ENCODE assay signal across 18 cellular contexts in the genomic region with DNA sequence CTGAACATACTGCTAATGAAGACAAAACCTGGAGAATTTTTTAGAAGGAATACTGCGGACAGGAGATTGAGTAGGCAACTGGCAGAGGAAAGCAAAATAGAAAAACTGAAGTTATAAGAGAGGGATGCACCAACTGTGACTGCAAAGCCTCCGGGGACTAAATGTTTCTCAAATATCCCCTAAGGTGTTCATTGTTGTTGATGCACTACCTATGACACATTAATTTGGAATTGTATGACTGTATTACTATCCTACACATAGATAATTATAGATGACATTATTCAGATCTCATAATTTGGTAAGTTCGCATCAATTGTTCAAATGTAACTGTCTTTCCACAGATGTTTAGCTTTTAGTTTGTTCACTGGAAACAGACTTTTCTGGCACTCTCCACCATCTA.
DNase-seq lines count a peak whose midpoint lies in the region; ATAC-seq and TF ChIP-seq lines count a peak whose summit lies in the region.
"Had no signal": no experiment of that assay in that cellular context is flagged by ENCODE, and none has a peak within 500 bp of the region (broad histone marks: within the 10 kb centered on the region; RNA-seq: fewer than 3 reads in every experiment).

No MANE protein-coding gene starts in this region.

- H3K23me2 ChIP-seq in H9 (ENCODE audit: insufficient read length, low read depth, low read length, poor library complexity, severe bottlenecking): no peaks in the 10 kb centered on the region

- H3K79me1 ChIP-seq in H9 (ENCODE audit: insufficient read depth, low read depth, low read length, poor library complexity, severe bottlenecking): no peaks in the 10 kb centered on the region

- H3K4me3 ChIP-seq in OCI-LY3 (ENCODE audit: low read length): no peak overlapping the region
- H3K4me3 ChIP-seq in RWPE2 (ENCODE audit: severe bottlenecking): no peak overlapping the region
- no peak overlapping the region for H3K4me3 ChIP-seq in epithelial cell of esophagus (ENCODE audit: low read length)
- H3K4me3 ChIP-seq in right lobe of liver: no peak overlapping the region
- H3K4me3 ChIP-seq: BLaER1, GM23248 had no signal

- no peak overlapping the region for H4K91ac ChIP-seq in H9 (ENCODE audit: insufficient read length, low read depth, low read length)

- no peak overlapping the region for H3K4ac ChIP-seq in H9 (ENCODE audit: low read depth, low read length)

- no peaks in the 10 kb centered on the region for H3K79me2 ChIP-seq in H9 (ENCODE audit: insufficient read depth, low read length)
- no peaks in the 10 kb centered on the region for H3K79me2 ChIP-seq in OCI-LY3 (ENCODE audit: low read length)

- H3K4me2 ChIP-seq in H9 (ENCODE audit: insufficient read depth, insufficient read length, low read length) (no peak overlapping the region), OCI-LY3 (ENCODE audit: low read length) (no peak overlapping the region)
- H3K4me2 ChIP-seq: BLaER1 had no signal

- no peak overlapping the region for H3T11ph ChIP-seq in H9 (ENCODE audit: low read length)

- no peak overlapping the region for H3K18ac ChIP-seq in H9 (ENCODE audit: insufficient read length, low read depth, low read length)

- H3K27me3 Mint-ChIP-seq in H9 (ENCODE audit: low read depth): no peaks in the 10 kb centered on the region
- H3K27me3 Mint-ChIP-seq: CD4-positive, alpha-beta memory T cell had no signal

- ATAC-seq in RWPE2 (ENCODE audit: low read depth) (peak; percentile 54; the same call in 2 of the 3 replicates), GM18520 (IDR thresholded peaks at IDR 0.05; ENCODE audit: unreplicated experiment) (no peak), right lobe of liver (no peak)
- ATAC-seq: HCT116 had no signal

- H3K4me3 Mint-ChIP-seq in H9: no peak overlapping the region
- H3K4me3 Mint-ChIP-seq: CD14-positive monocyte; CD4-positive, alpha-beta memory T cell; HFFc6 had no signal

- H3K9me3 ChIP-seq in H9 (ENCODE audit: control insufficient read depth, low read depth, low read length): no peaks in the 10 kb centered on the region
- no peaks in the 10 kb centered on the region for H3K9me3 ChIP-seq in OCI-LY3 (ENCODE audit: insufficient read depth, low read length)
- no peaks in the 10 kb centered on the region for H3K9me3 ChIP-seq in RWPE2 (ENCODE audit: severe bottlenecking)
- no peaks in the 10 kb centered on the region for H3K9me3 ChIP-seq in right lobe of liver
- H3K9me3 ChIP-seq: BLaER1 had no signal

- DNase-seq in H9 (no peak), RWPE2 (ENCODE audit: low spot score) (no peak), epithelial cell of esophagus (ENCODE audit: low read depth) (peak; percentile 32), COR-L47 (lab: John Stamatoyannopoulos, UW) (no peak), NCI-H2029 treated with DMSO at 0.1 percent for 48 hours (lab: John Stamatoyannopoulos, UW) (no peak), right lobe of liver (no peak)
- DNase-seq: 8988T; Calu3; CD4-positive, alpha-beta memory T cell; DMS79 treated with DMSO at 0.1 percent for 48 hours; GF-D8; GM23248; HFFc6 had no signal

- no peak overlapping the region for H2BK12ac ChIP-seq in H9 (ENCODE audit: insufficient read length, low read depth, low read length)

- H3K4me1 ChIP-seq in H9 (ENCODE audit: insufficient read depth, low read length) (no peaks in the 10 kb centered on the region), OCI-LY3 (ENCODE audit: low read length) (no peaks in the 10 kb centered on the region), RWPE2 (ENCODE audit: insufficient read depth, poor library complexity, severe bottlenecking) (no peaks in the 10 kb centered on the region), right lobe of liver (no peaks in the 10 kb centered on the region)

- H3K23ac ChIP-seq in H9 (ENCODE audit: insufficient read length, low read depth, low read length): no peak overlapping the region

- H3K36me3 ChIP-seq in OCI-LY3 (replicated peaks; ENCODE audit: low read depth, low read length): no peaks in the 10 kb centered on the region
- H3K36me3 ChIP-seq in RWPE2 (ENCODE audit: low read depth): no peaks in the 10 kb centered on the region
- no peaks in the 10 kb centered on the region for H3K36me3 ChIP-seq in right lobe of liver
- H3K36me3 ChIP-seq: BLaER1 had no signal

- H2BK20ac ChIP-seq in H9 (ENCODE audit: low read depth, low read length, poor library complexity, severe bottlenecking): no peak overlapping the region

- peaks cover 1 to 5% (median 2%) of the 10 kb centered on the region in 3 experiments; a peak in 4 of 7 replicates for H3K36me3 Mint-ChIP-seq in H9 (ENCODE audit: insufficient read depth in 1 of 3, low read depth in 3 of 3)
- H3K36me3 Mint-ChIP-seq: CD14-positive monocyte; CD4-positive, alpha-beta memory T cell had no signal

- no peak overlapping the region for H4K5ac ChIP-seq in H9 (ENCODE audit: insufficient read length, low read depth, low read length)

- no peak overlapping the region for H4K8ac ChIP-seq in H9 (replicated peaks; ENCODE audit: insufficient read length, low read depth, low read length)

- intact Hi-C loops in right lobe of liver (cut with DNase I): no loop called here

- no peak overlapping the region; a peak in 1 of 7 replicates for H3K27ac Mint-ChIP-seq in H9
- H3K27ac Mint-ChIP-seq: CD14-positive monocyte; CD4-positive, alpha-beta memory T cell; HFFc6 had no signal

- H3K9ac ChIP-seq in H9 (ENCODE audit: extremely low read depth, insufficient read length, low read length) (no peak overlapping the region), OCI-LY3 (ENCODE audit: low read length) (no peak overlapping the region)
- H3K9ac ChIP-seq: BLaER1, GM23248 had no signal

- TF ChIP-seq CTCF in H9 (conservative IDR thresholded peaks at IDR 0.05) (no peak), OCI-LY3 (IDR thresholded peaks at IDR 0.05; ENCODE audit: low read depth, low read length) (no peak), RWPE2 (IDR thresholded peaks at IDR 0.05; ENCODE audit: poor library complexity, severe bottlenecking) (no peak), epithelial cell of esophagus (IDR thresholded peaks at IDR 0.05; ENCODE audit: insufficient read depth, low read depth, low read length, missing control alignments) (no peak), right lobe of liver (IDR thresholded peaks at IDR 0.05) (no peak)

- whole genome bisulfite sequencing in H9 (ENCODE audit: extremely low coverage, insufficient read length, low lambda C conversion rate): no CpG with 5 or more reads among the region's 3 CpGs
- WGBS in right lobe of liver (ENCODE audit: insufficient coverage, low coverage, low lambda C conversion rate, missing lambda C conversion rate): 64% methylated on average over 3 of the region's 3 CpGs

- H3K9me3 Mint-ChIP-seq in H9: peaks cover 2 to 3% of the 10 kb centered on the region in 2 experiments; a peak in 3 of 5 replicates
- H3K9me3 Mint-ChIP-seq: HFFc6 had no signal

- H3K27me3 ChIP-seq in H9 (ENCODE audit: insufficient read depth, low read length): no peaks in the 10 kb centered on the region
- H3K27me3 ChIP-seq in OCI-LY3 (ENCODE audit: low read depth, low read length): no peaks in the 10 kb centered on the region
- no peaks in the 10 kb centered on the region for H3K27me3 ChIP-seq in RWPE2 (ENCODE audit: insufficient read depth, poor library complexity, severe bottlenecking)
- no peaks in the 10 kb centered on the region for H3K27me3 ChIP-seq in right lobe of liver
- H3K27me3 ChIP-seq: BLaER1 had no signal

- peaks cover 2 to 6% of the 10 kb centered on the region in 2 experiments; a peak in 2 of 4 replicates for H3K4me1 Mint-ChIP-seq in H9
- H3K4me1 Mint-ChIP-seq: CD14-positive monocyte; CD4-positive, alpha-beta memory T cell had no signal

- H2BK15ac ChIP-seq in H9 (ENCODE audit: low read depth, low read length): no peak overlapping the region

- H3K27ac ChIP-seq in H9 (ENCODE audit: insufficient read length, low read depth, low read length) (no peak overlapping the region), OCI-LY3 (ENCODE audit: low read length) (no peak overlapping the region), RWPE2 (ENCODE audit: poor library complexity, severe bottlenecking) (no peak overlapping the region), right lobe of liver (no peak overlapping the region)
- H3K27ac ChIP-seq: BLaER1, GM23248 had no signal

- TF ChIP-seq POLR2A in right lobe of liver (IDR thresholded peaks at IDR 0.05): no peak

- H4K20me1 ChIP-seq in H9 (ENCODE audit: control insufficient read depth, insufficient read depth, insufficient read length): no peaks in the 10 kb centered on the region
- no peaks in the 10 kb centered on the region for H4K20me1 ChIP-seq in OCI-LY3 (ENCODE audit: insufficient read depth, low read length)
- H4K20me1 ChIP-seq: BLaER1 had no signal

- no peak overlapping the region for H3K14ac ChIP-seq in H9 (ENCODE audit: insufficient read depth, low read length)

- no peak overlapping the region for H2BK5ac ChIP-seq in H9 (ENCODE audit: insufficient read length, low read length)

- H2AFZ ChIP-seq in H9 (ENCODE audit: low read length) (no peak overlapping the region), OCI-LY3 (ENCODE audit: low read depth, low read length) (peak overlapping the region; percentile 75)
- H2AFZ ChIP-seq: GM23248 had no signal

- no peak overlapping the region for H2AK5ac ChIP-seq in H9 (ENCODE audit: insufficient read length, low read length)

- H2BK120ac ChIP-seq in H9 (ENCODE audit: low read depth, low read length, poor library complexity, severe bottlenecking): peak overlapping the region; percentile 36

- no peak overlapping the region for H3K56ac ChIP-seq in H9 (ENCODE audit: insufficient read length, low read depth, low read length)
